Comparison of ENCODE assay signal across 13 cellular contexts in genomic region chr14:101973356-101973755, GRCh38. TPM values are rescaled to one million over a fixed set of nuclear protein-coding genes. Genes with fewer than 3 reads are reported as not detected.
DNase-seq lines count a peak whose midpoint lies in the region; ATAC-seq, FAIRE-seq and TF ChIP-seq lines count a peak whose summit lies in the region.
"Had no signal": no experiment of that assay in that cellular context is flagged by ENCODE, and none has a peak within 500 bp of the region (broad histone marks: within the 10 kb centered on the region; RNA-seq: fewer than 3 reads in every experiment).

No MANE protein-coding gene starts in this region.

- peaks cover 76% of the 10 kb centered on the region for H3K79me2 ChIP-seq in endothelial cell of umbilical vein (ENCODE audit: control insufficient read depth, insufficient read depth, low read length)

- no peak for ATAC-seq in HG02798 (IDR thresholded peaks at IDR 0.05; ENCODE audit: poor library complexity, unreplicated experiment)
- ATAC-seq in naive thymus-derived CD4-positive, alpha-beta T cell = no peak

- TF ChIP-seq CTCF in AG04450 (IDR thresholded peaks at IDR 0.05; ENCODE audit: low read depth, low read length) (no peak), endothelial cell of umbilical vein (IDR thresholded peaks at IDR 0.05; ENCODE audit: extremely low read depth in 1 of 2, insufficient read depth in 1 of 2, low read depth in 1 of 2, low read length in 2 of 2) (no peak), sigmoid colon (IDR thresholded peaks at IDR 0.05) (no peak)

- no peak overlapping the region for H2AFZ ChIP-seq in endothelial cell of umbilical vein (ENCODE audit: low read depth, low read length)

- no peaks in the 10 kb centered on the region for H3K27me3 Mint-ChIP-seq in naive thymus-derived CD4-positive, alpha-beta T cell
- H3K27me3 Mint-ChIP-seq: memory B cell had no signal

- H3K4me1 Mint-ChIP-seq in naive thymus-derived CD4-positive, alpha-beta T cell = peaks cover 22 to 50% (median 40%) of the 10 kb centered on the region in 7 donors

- H3K36me3 ChIP-seq in endothelial cell of umbilical vein (ENCODE audit: control insufficient read depth in 2 of 2, extremely low read depth in 1 of 2, insufficient read depth in 2 of 2, low read length in 2 of 2) = peaks cover 5 to 9% of the 10 kb centered on the region in 2 experiments
- peaks cover 0 to 37% (median 8%) of the 10 kb centered on the region in 4 donors for H3K36me3 ChIP-seq in sigmoid colon
- H3K36me3 ChIP-seq in naive thymus-derived CD4-positive, alpha-beta T cell (ENCODE audit: control insufficient read depth in 2 of 3, insufficient read depth in 3 of 3, low read length in 3 of 3) = peaks cover under 1 to 28% (median 8%) of the 10 kb centered on the region in 3 experiments
- H3K36me3 ChIP-seq: ovary had no signal

- H3K27ac Mint-ChIP-seq in naive thymus-derived CD4-positive, alpha-beta T cell = peak overlapping the region in 1 of 9 donors; percentile 25
- H3K27ac Mint-ChIP-seq: memory B cell; T-helper 1 cell treated with Interleukin-12 subunit alpha and Interleukin-12 subunit beta and Interleukin-4 antibody, amounts not matched to agents 30 μg/mL and 1 μg/mL, for 36 hours had no signal

- intact Hi-C loops in endothelial cell of umbilical vein (cut with micrococcal nuclease) (no loop called here), sigmoid colon (cut with DNase I) (no loop called here)
- intact Hi-C loops in naive thymus-derived CD4-positive, alpha-beta T cell (cut with micrococcal nuclease) = no loop called here

- no peak for TF ChIP-seq EP300 in sigmoid colon (IDR thresholded peaks at IDR 0.05)

- POLR2A ChIA-PET in AG04450 (lab: Yijun Ruan, JAX) (interaction anchor here (0.8 kb wide), 1 partner anchor 8 kb away, joined by 3 read pairs; no protein-coding TSS in a partner anchor), endothelial cell of umbilical vein (lab: Charles Lee) (interaction anchor here (0.6 kb wide), 1 partner anchor 208 kb away, joined by 6 read pairs; no protein-coding TSS in a partner anchor)
- POLR2A ChIA-PET in naive thymus-derived CD4-positive, alpha-beta T cell (lab: Charles Lee) = interaction anchor here (1.3 to 1.6 kb wide), 2 partner anchors 8 to 12 kb away, joined by 3 read pairs; partner anchors contain the start of gene DYNC1H1

- no TSS peak for BruUV-seq in endothelial cell of umbilical vein (replicated peaks; lab: Mats Ljungman, UMichigan)

- H3K9ac ChIP-seq in endothelial cell of umbilical vein (replicated peaks; ENCODE audit: extremely low read depth, insufficient read depth, low read length) = peak overlapping the region; percentile 81

- no peaks in the 10 kb centered on the region for H3K9me3 ChIP-seq in AG04450 (ENCODE audit: control insufficient read depth, insufficient read depth, low read length)
- H3K9me3 ChIP-seq in endothelial cell of umbilical vein (replicated peaks; ENCODE audit: control insufficient read depth, insufficient read depth, low read length) = no peaks in the 10 kb centered on the region
- H3K9me3 ChIP-seq in sigmoid colon = no peaks in the 10 kb centered on the region
- H3K9me3 ChIP-seq in naive thymus-derived CD4-positive, alpha-beta T cell (ENCODE audit: control insufficient read depth in 2 of 3, low read length in 3 of 3) = no peaks in the 10 kb centered on the region
- H3K9me3 ChIP-seq: ovary had no signal

- H3K27ac ChIP-seq in AG04450 (ENCODE audit: low read depth, low read length) (peak overlapping the region; percentile 87), endothelial cell of umbilical vein (ENCODE audit: insufficient read depth, low read depth, low read length) (peak overlapping the region; percentile 94), sigmoid colon (peak overlapping the region; percentile 62 to 82 (median 75))
- H3K27ac ChIP-seq in naive thymus-derived CD4-positive, alpha-beta T cell (ENCODE audit: low read depth, low read length) = no peak overlapping the region
- H3K27ac ChIP-seq: HL-60 had no signal

- H3K9me1 ChIP-seq in endothelial cell of umbilical vein (replicated peaks; ENCODE audit: control insufficient read depth, extremely low read depth, insufficient read depth, low read length) = no peaks in the 10 kb centered on the region

- TF ChIP-seq POLR2A in endothelial cell of umbilical vein (IDR thresholded peaks at IDR 0.05; ENCODE audit: low read depth, low read length) (no peak), sigmoid colon (IDR thresholded peaks at IDR 0.05) (no peak), GM12891 (IDR thresholded peaks at IDR 0.05; ENCODE audit: low read depth, low read length) (no peak)

- 93 to 94% methylated on average over 7 of the region's 7 CpGs for WGBS in sigmoid colon, 2 donors

- CTCF ChIA-PET in AG04450 (lab: Charles Lee) (interaction anchor here (0.6 to 6.9 kb wide), 2 partner anchors 12 to 130 kb away, joined by 3 to 35 read pairs; no protein-coding TSS in a partner anchor), endothelial cell of umbilical vein (lab: Charles Lee) (interaction anchor here (1.5 to 1.9 kb wide), 4 partner anchors 12 to 203 kb away, joined by 3 to 11 read pairs (median 8); no protein-coding TSS in a partner anchor)
- CTCF ChIA-PET in naive thymus-derived CD4-positive, alpha-beta T cell (lab: Charles Lee) = interaction anchor here (0.6 kb wide), 2 partner anchors 343 to 1778 kb away, joined by 3 read pairs; no protein-coding TSS in a partner anchor

- no peak for DNase-seq in AG04450 (ENCODE audit: low read depth, low spot score)
- DNase-seq in NCI-H226 = peak; percentile 29
- DNase-seq in endothelial cell of umbilical vein (ENCODE audit: low read depth, low spot score) = peak; percentile 42
- no peak for DNase-seq in sigmoid colon
- DNase-seq in GM12891 (ENCODE audit: insufficient read length, low spot score) = no peak
- DNase-seq in SKM-1 (lab: John Stamatoyannopoulos, UW; ENCODE audit: unreplicated experiment) = no peak
- no peak for DNase-seq in naive thymus-derived CD4-positive, alpha-beta T cell
- DNase-seq: H7, ovary had no signal

- H3K27me3 ChIP-seq in AG04450 (ENCODE audit: control insufficient read depth, insufficient read depth, low read length) (no peaks in the 10 kb centered on the region), endothelial cell of umbilical vein (ENCODE audit: control insufficient read depth in 2 of 2, insufficient read depth in 2 of 2, low read length in 2 of 2) (no peaks in the 10 kb centered on the region), sigmoid colon (no peaks in the 10 kb centered on the region)
- H3K27me3 ChIP-seq in naive thymus-derived CD4-positive, alpha-beta T cell (ENCODE audit: control insufficient read depth in 2 of 2, insufficient read depth in 2 of 2, low read length in 2 of 2) = no peaks in the 10 kb centered on the region
- H3K27me3 ChIP-seq: ovary had no signal

- H3K4me3 ChIP-seq in AG04450 (ENCODE audit: low read depth, low read length) (no peak overlapping the region), endothelial cell of umbilical vein (replicated peaks in 1 of 3; ENCODE audit: insufficient read depth in 1 of 3, low read depth in 1 of 3, low read length in 3 of 3) (no peak overlapping the region), sigmoid colon (no peak overlapping the region)
- no peak overlapping the region for H3K4me3 ChIP-seq in naive thymus-derived CD4-positive, alpha-beta T cell (ENCODE audit: low read length)
- H3K4me3 ChIP-seq: ovary had no signal

- peaks cover 0 to 17% (median 10%) of the 10 kb centered on the region in 5 donors for H3K36me3 Mint-ChIP-seq in naive thymus-derived CD4-positive, alpha-beta T cell

- peaks cover 24% of the 10 kb centered on the region for H3K4me1 ChIP-seq in endothelial cell of umbilical vein (ENCODE audit: control insufficient read depth, extremely low read depth, insufficient read depth, low read length)
- H3K4me1 ChIP-seq in sigmoid colon = peaks cover 0 to 45% (median 39%) of the 10 kb centered on the region in 4 donors
- peaks cover 6% of the 10 kb centered on the region in 2 donors for H3K4me1 ChIP-seq in naive thymus-derived CD4-positive, alpha-beta T cell (ENCODE audit: control insufficient read depth in 2 of 2, insufficient read depth in 2 of 2, low read length in 2 of 2)

- H4K20me1 ChIP-seq in endothelial cell of umbilical vein (replicated peaks; ENCODE audit: control insufficient read depth, extremely low read depth, insufficient read depth, low read length) = no peaks in the 10 kb centered on the region

- H3K9me3 Mint-ChIP-seq in naive thymus-derived CD4-positive, alpha-beta T cell = no peaks in the 10 kb centered on the region
- H3K9me3 Mint-ChIP-seq: memory B cell; T-helper 1 cell treated with Interleukin-12 subunit alpha and Interleukin-12 subunit beta and Interleukin-4 antibody, amounts not matched to agents 30 μg/mL and 1 μg/mL, for 36 hours had no signal

- dilution Hi-C loops in endothelial cell of umbilical vein (cut with MboI; ENCODE audit: extremely low pct_ligation_motif_present, low sequenced_read_pairs) = no loop called here

- FAIRE-seq in endothelial cell of umbilical vein (lab: Jason Lieb, UNC) (no peak), GM12891 (lab: Jason Lieb, UNC) (no peak)

- peak overlapping the region; percentile 81 for H3K4me2 ChIP-seq in endothelial cell of umbilical vein (ENCODE audit: insufficient read depth, low read length)

- no peak overlapping the region for H3K4me3 Mint-ChIP-seq in naive thymus-derived CD4-positive, alpha-beta T cell
- H3K4me3 Mint-ChIP-seq: memory B cell; T-helper 1 cell treated with Interleukin-12 subunit alpha and Interleukin-12 subunit beta and Interleukin-4 antibody, amounts not matched to agents 30 μg/mL and 1 μg/mL, for 36 hours had no signal

TF ChIP-seq in endothelial cell of umbilical vein, 7 proteins besides CTCF, POLR2A, EP300 and RAD21 (continues in another document):
- peak; percentile 53 for TF ChIP-seq FOS (IDR thresholded peaks at IDR 0.05; ENCODE audit: borderline replicate concordance, insufficient read depth, low read length)

TF ChIP-seq in GM12891, 5 proteins besides CTCF, POLR2A, EP300 and RAD21 (continues in another document):
- no peak for TF ChIP-seq SPI1 (IDR thresholded peaks at IDR 0.05; ENCODE audit: low read depth, low read length)

RNA-seq across cellular contexts. Expression of gene DYNC1H1, which starts 9.0 kb away (rescaled TPM):
- polyA plus RNA-seq in AG04450 (2011; rRNA removed) (189 and 300 TPM in 2 replicates), endothelial cell of umbilical vein (235 and 254 TPM in 2 replicates), sigmoid colon (100 to 1,000 TPM in 1 of 3 donors, 10 to 100 TPM in 2; 38.4 to 171 (median 48.6) TPM)
- polyA minus RNA-seq in AG04450 (2011; rRNA and poly(A)+ RNA removed) = 792 and 915 TPM in 2 replicates
- total RNA-seq in endothelial cell of umbilical vein (596 and 648 TPM in 2 replicates), sigmoid colon (100 to 1,000 TPM; 320 to 592 (median 485) TPM)
- polyA plus RNA-seq in endothelial cell of umbilical vein (2011; cell fraction: cytosol; rRNA removed) = 268 and 289 TPM in 2 replicates
- 442 and 586 TPM in 2 replicates for polyA plus RNA-seq in endothelial cell of umbilical vein (2011; cell fraction: nucleus; rRNA removed)
- 436 and 546 TPM in 2 replicates for polyA plus RNA-seq in endothelial cell of umbilical vein (2012)
- polyA minus RNA-seq in endothelial cell of umbilical vein = 733 and 844 TPM in 2 replicates
- polyA minus RNA-seq in endothelial cell of umbilical vein (2011; cell fraction: cytosol; rRNA and poly(A)+ RNA removed) = 261 TPM
- 697 and 703 TPM in 2 replicates for polyA minus RNA-seq in endothelial cell of umbilical vein (2011; cell fraction: nucleus; rRNA and poly(A)+ RNA removed)
- polyA plus RNA-seq in GM12891 (2012; ENCODE audit: low read depth, missing spikeins) = 67.4 TPM
- 100 to 1,000 TPM; 252 to 310 (median 273) TPM for total RNA-seq in naive thymus-derived CD4-positive, alpha-beta T cell
- polyA plus RNA-seq in naive thymus-derived CD4-positive, alpha-beta T cell = 10 to 100 TPM; 28.9 to 39.8 TPM

Comparison
In these comparisons a context has a peak if more than half of its experiments do, and no peak if none do; other contexts are left out.
1. DNase-seq: peak in NCI-H226 (single experiment) and endothelial cell of umbilical vein (single experiment); none in AG04450 (single experiment), sigmoid colon (single experiment), GM12891 (single experiment), SKM-1 (single experiment) and naive thymus-derived CD4-positive, alpha-beta T cell (0 of 9).